ENCODE assay signal across 10 cellular contexts in the genomic region with DNA sequence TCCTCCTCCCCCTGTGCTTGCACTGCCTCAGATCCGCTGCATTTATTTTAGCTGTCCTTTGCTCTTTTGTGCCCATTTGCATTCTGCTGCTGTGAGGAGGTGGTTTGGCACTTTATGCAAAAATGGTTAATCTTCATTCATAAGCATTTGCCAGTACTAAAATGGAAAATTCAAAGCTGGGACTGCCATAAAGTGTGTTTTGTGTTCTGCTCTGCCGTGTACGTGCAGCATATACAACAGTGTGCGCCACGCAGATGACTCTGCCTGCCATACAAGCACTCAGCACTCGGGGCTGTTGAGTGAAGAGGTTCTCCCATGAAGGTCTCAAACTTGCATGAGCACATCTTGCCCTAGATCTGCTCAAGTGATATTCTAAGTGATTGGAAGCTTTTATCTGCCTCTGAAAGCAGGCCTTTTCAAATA.
DNase-seq lines count a peak whose midpoint lies in the region; ATAC-seq, FAIRE-seq and TF ChIP-seq lines count a peak whose summit lies in the region.
"Had no signal": no experiment of that assay in that cellular context is flagged by ENCODE, and none has a peak within 500 bp of the region (broad histone marks: within the 10 kb centered on the region; RNA-seq: fewer than 3 reads in every experiment).

No MANE protein-coding gene starts in this region.

- H3K4me3 Mint-ChIP-seq in activated naive CD8-positive, alpha-beta T cell treated with anti-CD3 and anti-CD28 coated beads, Interleukin-2, amount 10 ng/mL, durations not matched to agents 7 days and 5 days: no peak overlapping the region
- H3K4me3 Mint-ChIP-seq in activated naive CD8-positive, alpha-beta T cell treated with anti-CD3 and anti-CD28 coated beads for 36 hours: no peak overlapping the region
- peak overlapping the region; percentile 44; the same call in 1 of the 2 replicates for H3K4me3 Mint-ChIP-seq in WTC11
- H3K4me3 Mint-ChIP-seq: stimulated activated naive CD8-positive, alpha-beta T cell treated with anti-CD3 and anti-CD28 coated beads, Interleukin-15, Interleukin-2, amounts not matched to agents 100 ng/mL and 50 ng/mL, for 24 hours had no signal

- dilution Hi-C loops in keratinocyte (cut with MboI; ENCODE audit: extremely low pct_ligation_motif_present, low sequenced_read_pairs): no loop called here

- H4K20me1 ChIP-seq in keratinocyte (ENCODE audit: control insufficient read depth, extremely low read depth, insufficient read depth, low read length): no peaks in the 10 kb centered on the region

- in situ Hi-C loops in G401 (cut with HindIII; ENCODE audit: low sequenced_read_pairs): no loop called here

- H3K9me1 ChIP-seq in keratinocyte (ENCODE audit: control insufficient read depth, extremely low read depth, insufficient read depth, low read length): no peaks in the 10 kb centered on the region

- peaks cover under 1% of the 10 kb centered on the region for H3K9me3 Mint-ChIP-seq in activated naive CD8-positive, alpha-beta T cell treated with anti-CD3 and anti-CD28 coated beads, Interleukin-2, amount 10 ng/mL, durations not matched to agents 7 days and 5 days
- H3K9me3 Mint-ChIP-seq in activated naive CD8-positive, alpha-beta T cell treated with anti-CD3 and anti-CD28 coated beads for 36 hours: no peaks in the 10 kb centered on the region
- no peaks in the 10 kb centered on the region for H3K9me3 Mint-ChIP-seq in WTC11
- H3K9me3 Mint-ChIP-seq: stimulated activated naive CD8-positive, alpha-beta T cell treated with anti-CD3 and anti-CD28 coated beads, Interleukin-15, Interleukin-2, amounts not matched to agents 100 ng/mL and 50 ng/mL, for 24 hours had no signal

- ATAC-seq in activated naive CD8-positive, alpha-beta T cell treated with anti-CD3 and anti-CD28 coated beads, Interleukin-2, amount 10 ng/mL, durations not matched to agents 7 days and 5 days (ENCODE audit: low read depth): no peak
- ATAC-seq in WTC11 (peak; percentile 10), upper lobe of left lung (ENCODE audit: low FRiP score in 2 of 2) (peak; percentile 28 to 69), HG02973 (IDR thresholded peaks at IDR 0.05; ENCODE audit: unreplicated experiment) (no peak)

- H2AFZ ChIP-seq in keratinocyte (ENCODE audit: control insufficient read depth, low read length): peak overlapping the region; percentile 14

- POLR2A ChIA-PET in activated naive CD8-positive, alpha-beta T cell treated with anti-CD3 and anti-CD28 coated beads, Interleukin-2, amount 10 ng/mL, durations not matched to agents 7 days and 5 days (lab: Charles Lee): interaction anchor here (1.1 kb wide), 1 partner anchor 509 kb away, joined by 3 read pairs; the partner anchor contains the start of genes NIF3L1 and PPIL3
- POLR2A ChIA-PET in WTC11 (lab: Charles Lee): no interaction called here

- H3K27me3 Mint-ChIP-seq in activated naive CD8-positive, alpha-beta T cell treated with anti-CD3 and anti-CD28 coated beads, Interleukin-2, amount 10 ng/mL, durations not matched to agents 7 days and 5 days: no peaks in the 10 kb centered on the region
- no peaks in the 10 kb centered on the region for H3K27me3 Mint-ChIP-seq in activated naive CD8-positive, alpha-beta T cell treated with anti-CD3 and anti-CD28 coated beads for 36 hours
- H3K27me3 Mint-ChIP-seq in WTC11 (ENCODE audit: low read depth): no peaks in the 10 kb centered on the region
- H3K27me3 Mint-ChIP-seq: stimulated activated naive CD8-positive, alpha-beta T cell treated with anti-CD3 and anti-CD28 coated beads, Interleukin-15, Interleukin-2, amounts not matched to agents 100 ng/mL and 50 ng/mL, for 24 hours had no signal

- TF ChIP-seq CTCF in WTC11 (IDR thresholded peaks at IDR 0.05) (no peak), keratinocyte (optimal IDR thresholded peaks at IDR 0.05 in 1 of 3, IDR thresholded peaks at IDR 0.05 in 1 of 3, conservative IDR thresholded peaks at IDR 0.05 in 1 of 3; ENCODE audit: extremely low read depth in 1 of 3, insufficient read depth in 2 of 3, low read length in 3 of 3) (no peak), upper lobe of left lung (IDR thresholded peaks at IDR 0.05) (no peak)

- H3K4me1 ChIP-seq in keratinocyte (ENCODE audit: control insufficient read depth, extremely low read depth, insufficient read depth, low read length) (peaks cover 39% of the 10 kb centered on the region), upper lobe of left lung (peaks cover 44 to 73% (median 51%) of the 10 kb centered on the region in 4 donors)

- H3K4me1 Mint-ChIP-seq in activated naive CD8-positive, alpha-beta T cell treated with anti-CD3 and anti-CD28 coated beads, Interleukin-2, amount 10 ng/mL, durations not matched to agents 7 days and 5 days: peaks cover 67% of the 10 kb centered on the region
- H3K4me1 Mint-ChIP-seq in activated naive CD8-positive, alpha-beta T cell treated with anti-CD3 and anti-CD28 coated beads for 36 hours: peaks cover 49% of the 10 kb centered on the region
- peaks cover 90% of the 10 kb centered on the region for H3K4me1 Mint-ChIP-seq in WTC11

- 58 to 78% methylated on average over 6 of the region's 6 CpGs for WGBS in upper lobe of left lung, 2 donors

- H3K9ac ChIP-seq in keratinocyte (ENCODE audit: control insufficient read depth, extremely low read depth, insufficient read depth, low read length): peak overlapping the region; percentile 56

- peaks cover 52% of the 10 kb centered on the region for H3K79me2 ChIP-seq in keratinocyte (ENCODE audit: control insufficient read depth, insufficient read depth, low read length)

- CTCF ChIA-PET in WTC11 (lab: Charles Lee): no interaction called here

- H3K36me3 Mint-ChIP-seq in activated naive CD8-positive, alpha-beta T cell treated with anti-CD3 and anti-CD28 coated beads, Interleukin-2, amount 10 ng/mL, durations not matched to agents 7 days and 5 days: peaks cover 11% of the 10 kb centered on the region
- no peaks in the 10 kb centered on the region for H3K36me3 Mint-ChIP-seq in activated naive CD8-positive, alpha-beta T cell treated with anti-CD3 and anti-CD28 coated beads for 36 hours
- peaks cover 2% of the 10 kb centered on the region; the same call in 1 of the 2 replicates for H3K36me3 Mint-ChIP-seq in WTC11

- peak overlapping the region; percentile 47 for H3K27ac Mint-ChIP-seq in activated naive CD8-positive, alpha-beta T cell treated with anti-CD3 and anti-CD28 coated beads, Interleukin-2, amount 10 ng/mL, durations not matched to agents 7 days and 5 days
- no peak overlapping the region for H3K27ac Mint-ChIP-seq in activated naive CD8-positive, alpha-beta T cell treated with anti-CD3 and anti-CD28 coated beads for 36 hours
- peak overlapping the region; percentile 75 for H3K27ac Mint-ChIP-seq in WTC11
- H3K27ac Mint-ChIP-seq: stimulated activated naive CD8-positive, alpha-beta T cell treated with anti-CD3 and anti-CD28 coated beads, Interleukin-15, Interleukin-2, amounts not matched to agents 100 ng/mL and 50 ng/mL, for 24 hours had no signal

- H3K27me3 ChIP-seq in keratinocyte (ENCODE audit: control insufficient read depth, extremely low read depth, insufficient read depth, low read length) (no peaks in the 10 kb centered on the region), upper lobe of left lung (no peaks in the 10 kb centered on the region)
- H3K27me3 ChIP-seq: BE2C had no signal

- H3K4me3 ChIP-seq in keratinocyte (ENCODE audit: control insufficient read depth in 2 of 3, extremely low read depth in 1 of 3, insufficient read depth in 2 of 3, low read depth in 1 of 3, low read length in 3 of 3): peak overlapping the region in 2 of 3 experiments; percentile 43 to 45
- peak overlapping the region in 1 of 4 donors; percentile 4 for H3K4me3 ChIP-seq in upper lobe of left lung

- no peaks in the 10 kb centered on the region for H3K9me3 ChIP-seq in keratinocyte (ENCODE audit: control insufficient read depth, low read depth, low read length)
- no peaks in the 10 kb centered on the region for H3K9me3 ChIP-seq in upper lobe of left lung
- H3K9me3 ChIP-seq: BE2C had no signal

- TF ChIP-seq POLR2A in upper lobe of left lung (IDR thresholded peaks at IDR 0.05): no peak

- peak overlapping the region; percentile 76 for H3K4me2 ChIP-seq in keratinocyte (ENCODE audit: control insufficient read depth, extremely low read depth, insufficient read depth, low read depth, low read length)

- H3K27ac ChIP-seq in keratinocyte (ENCODE audit: control insufficient read depth, insufficient read depth, low read length) (peak overlapping the region; percentile 81), upper lobe of left lung (peak overlapping the region; percentile 41 to 72 (median 66))

- DNase-seq in activated naive CD8-positive, alpha-beta T cell treated with anti-CD3 and anti-CD28 coated beads, Interleukin-2, amount 10 ng/mL, durations not matched to agents 7 days and 5 days: no peak
- no peak for DNase-seq in activated naive CD8-positive, alpha-beta T cell treated with anti-CD3 and anti-CD28 coated beads for 36 hours
- no peak for DNase-seq in WTC11 (ENCODE audit: low spot score)
- DNase-seq in keratinocyte (ENCODE audit: low read depth, low spot score): no peak
- DNase-seq in upper lobe of left lung: peak in 1 of 2 donors; percentile 71
- DNase-seq in G401 (ENCODE audit: low spot score): no peak
- no peak for DNase-seq in NCI-H2171 treated with DMSO at 0.1 percent for 48 hours (lab: John Stamatoyannopoulos, UW)
- DNase-seq: BE2C had no signal

- H3K36me3 ChIP-seq in keratinocyte (ENCODE audit: control insufficient read depth in 2 of 2, extremely low read depth in 1 of 2, insufficient read depth in 2 of 2, low read length in 2 of 2) (no peaks in the 10 kb centered on the region), upper lobe of left lung (no peaks in the 10 kb centered on the region)
- H3K36me3 ChIP-seq: BE2C had no signal

- FAIRE-seq in keratinocyte (lab: Jason Lieb, UNC): peak; percentile 5

- no peak for TF ChIP-seq EP300 in upper lobe of left lung (IDR thresholded peaks at IDR 0.05)

Comparison
In these comparisons a context has a peak if more than half of its experiments do, and no peak if none do; other contexts are left out.
1. ATAC-seq: peak in WTC11 (single experiment) and upper lobe of left lung (2 of 2); none in activated naive CD8-positive, alpha-beta T cell treated with anti-CD3 and anti-CD28 coated beads, Interleukin-2, amount 10 ng/mL, durations not matched to agents 7 days and 5 days (single experiment) and HG02973 (single experiment).